In the genomic region with DNA sequence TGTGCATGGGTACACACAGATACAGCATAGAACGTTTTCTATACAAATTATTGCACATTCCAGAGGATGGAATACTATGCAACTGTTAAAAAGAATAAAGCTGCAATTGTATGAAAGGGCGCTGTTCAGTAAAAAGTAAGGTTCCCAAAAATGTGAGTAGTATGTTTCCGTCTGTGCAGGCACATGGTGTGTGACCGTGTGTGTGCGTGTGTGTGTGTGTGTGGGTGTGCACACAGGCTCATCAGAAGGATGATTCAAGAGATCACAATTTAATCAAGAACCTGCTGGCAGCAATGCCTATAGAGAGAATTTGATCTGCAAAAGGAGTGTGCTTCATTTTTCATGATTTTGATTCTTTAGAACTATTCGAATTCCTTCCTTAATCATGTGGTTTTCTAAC, we compare ENCODE assay signal across 12 cellular contexts.
A peak's percentile ranks its signal among the peaks of the same experiment; 100 is the strongest.
DNase-seq lines count a peak whose midpoint lies in the region; ATAC-seq and TF ChIP-seq lines count a peak whose summit lies in the region.
"Had no signal": no experiment of that assay in that cellular context is flagged by ENCODE, and none has a peak within 500 bp of the region (broad histone marks: within the 10 kb centered on the region; RNA-seq: fewer than 3 reads in every experiment).

No MANE protein-coding gene starts in this region.

- H3K4me3 ChIP-seq in Peyer's patch = no peak overlapping the region
- H3K4me3 ChIP-seq: coronary artery had no signal

- peaks cover 0 to 34% (median 16%) of the 10 kb centered on the region in 4 donors for H3K4me1 ChIP-seq in Peyer's patch

- H3K36me3 Mint-ChIP-seq in T-cell (peaks cover 26% of the 10 kb centered on the region), endothelial cell (ENCODE audit: low read depth, unreplicated experiment) (peaks cover 3% of the 10 kb centered on the region)
- peaks cover 47% of the 10 kb centered on the region for H3K36me3 Mint-ChIP-seq in activated naive CD8-positive, alpha-beta T cell treated with anti-CD3 and anti-CD28 coated beads, Interleukin-2, amount 10 ng/mL, durations not matched to agents 7 days and 5 days

- POLR2A ChIA-PET in T-cell (lab: Charles Lee) = no interaction called here
- POLR2A ChIA-PET in activated naive CD8-positive, alpha-beta T cell treated with anti-CD3 and anti-CD28 coated beads, Interleukin-2, amount 10 ng/mL, durations not matched to agents 7 days and 5 days (lab: Charles Lee) = no interaction called here

- peak overlapping the region; percentile 95 to 99 for H3K27ac Mint-ChIP-seq in T-cell
- peak overlapping the region; percentile 89 for H3K27ac Mint-ChIP-seq in activated naive CD8-positive, alpha-beta T cell treated with anti-CD3 and anti-CD28 coated beads, Interleukin-2, amount 10 ng/mL, durations not matched to agents 7 days and 5 days
- H3K27ac Mint-ChIP-seq in endothelial cell (ENCODE audit: unreplicated experiment) = no peak overlapping the region
- H3K27ac Mint-ChIP-seq: nephron progenitor cell had no signal

- CTCF ChIA-PET in T-cell (lab: Charles Lee) = no interaction called here

- TF ChIP-seq CTCF in omental fat pad (IDR thresholded peaks at IDR 0.05) (no peak), endothelial cell (IDR thresholded peaks at IDR 0.05; ENCODE audit: unreplicated experiment) (no peak), Peyer's patch (IDR thresholded peaks at IDR 0.05) (no peak)

- H3K27me3 Mint-ChIP-seq in T-cell (no peaks in the 10 kb centered on the region), endothelial cell (ENCODE audit: unreplicated experiment) (peaks cover 5% of the 10 kb centered on the region)
- no peaks in the 10 kb centered on the region for H3K27me3 Mint-ChIP-seq in activated naive CD8-positive, alpha-beta T cell treated with anti-CD3 and anti-CD28 coated beads, Interleukin-2, amount 10 ng/mL, durations not matched to agents 7 days and 5 days

- ATAC-seq in T-cell (replicated peaks in 1 of 4) (no peak), omental fat pad (ENCODE audit: low FRiP score) (no peak), GM19023 (IDR thresholded peaks at IDR 0.05; ENCODE audit: unreplicated experiment) (no peak)
- no peak for ATAC-seq in activated naive CD8-positive, alpha-beta T cell treated with anti-CD3 and anti-CD28 coated beads, Interleukin-2, amount 10 ng/mL, durations not matched to agents 7 days and 5 days (ENCODE audit: low read depth)

- no peak overlapping the region for H3K27ac ChIP-seq in Peyer's patch
- H3K27ac ChIP-seq: coronary artery had no signal

- TF ChIP-seq POLR2A in Peyer's patch (IDR thresholded peaks at IDR 0.05) = no peak

- H3K4me1 Mint-ChIP-seq in T-cell (peaks cover 97 to 99% (median 99%) of the 10 kb centered on the region in 3 donors), endothelial cell (ENCODE audit: unreplicated experiment) (no peaks in the 10 kb centered on the region)
- peaks cover 89% of the 10 kb centered on the region for H3K4me1 Mint-ChIP-seq in activated naive CD8-positive, alpha-beta T cell treated with anti-CD3 and anti-CD28 coated beads, Interleukin-2, amount 10 ng/mL, durations not matched to agents 7 days and 5 days

- DNase-seq in EL (peak; percentile 42), T-cell (no peak), omental fat pad (ENCODE audit: low spot score) (peak; percentile 48), endothelial cell (ENCODE audit: low spot score) (no peak), DMS 273 (lab: John Stamatoyannopoulos, UW; ENCODE audit: unreplicated experiment) (no peak), Peyer's patch (no peak)
- DNase-seq in activated naive CD8-positive, alpha-beta T cell treated with anti-CD3 and anti-CD28 coated beads, Interleukin-2, amount 10 ng/mL, durations not matched to agents 7 days and 5 days = no peak
- DNase-seq: H9, nephron progenitor cell, T1000 had no signal

- no peaks in the 10 kb centered on the region for H3K9me3 Mint-ChIP-seq in T-cell
- peaks cover 2% of the 10 kb centered on the region for H3K9me3 Mint-ChIP-seq in activated naive CD8-positive, alpha-beta T cell treated with anti-CD3 and anti-CD28 coated beads, Interleukin-2, amount 10 ng/mL, durations not matched to agents 7 days and 5 days
- H3K9me3 Mint-ChIP-seq in endothelial cell (ENCODE audit: unreplicated experiment) = no peaks in the 10 kb centered on the region

- H3K27me3 ChIP-seq in Peyer's patch = no peaks in the 10 kb centered on the region

- peak overlapping the region in 1 of 3 donors; percentile 83 for H3K4me3 Mint-ChIP-seq in T-cell
- peak overlapping the region; percentile 62 for H3K4me3 Mint-ChIP-seq in activated naive CD8-positive, alpha-beta T cell treated with anti-CD3 and anti-CD28 coated beads, Interleukin-2, amount 10 ng/mL, durations not matched to agents 7 days and 5 days
- no peak overlapping the region for H3K4me3 Mint-ChIP-seq in endothelial cell (ENCODE audit: unreplicated experiment)
- H3K4me3 Mint-ChIP-seq: H9, nephron progenitor cell had no signal

- H3K9me3 ChIP-seq in Peyer's patch = no peaks in the 10 kb centered on the region

- no peaks in the 10 kb centered on the region for H3K36me3 ChIP-seq in Peyer's patch

Comparison
In these comparisons a context has a peak if more than half of its experiments do, and no peak if none do; other contexts are left out.
1. DNase-seq: peak in EL (single experiment) and omental fat pad (single experiment); none in T-cell (0 of 34), activated naive CD8-positive, alpha-beta T cell treated with anti-CD3 and anti-CD28 coated beads, Interleukin-2, amount 10 ng/mL, durations not matched to agents 7 days and 5 days (single experiment), endothelial cell (single experiment), DMS 273 (single experiment) and Peyer's patch (0 of 3).